ENCODE assay signal across 16 cellular contexts in the genomic region with DNA sequence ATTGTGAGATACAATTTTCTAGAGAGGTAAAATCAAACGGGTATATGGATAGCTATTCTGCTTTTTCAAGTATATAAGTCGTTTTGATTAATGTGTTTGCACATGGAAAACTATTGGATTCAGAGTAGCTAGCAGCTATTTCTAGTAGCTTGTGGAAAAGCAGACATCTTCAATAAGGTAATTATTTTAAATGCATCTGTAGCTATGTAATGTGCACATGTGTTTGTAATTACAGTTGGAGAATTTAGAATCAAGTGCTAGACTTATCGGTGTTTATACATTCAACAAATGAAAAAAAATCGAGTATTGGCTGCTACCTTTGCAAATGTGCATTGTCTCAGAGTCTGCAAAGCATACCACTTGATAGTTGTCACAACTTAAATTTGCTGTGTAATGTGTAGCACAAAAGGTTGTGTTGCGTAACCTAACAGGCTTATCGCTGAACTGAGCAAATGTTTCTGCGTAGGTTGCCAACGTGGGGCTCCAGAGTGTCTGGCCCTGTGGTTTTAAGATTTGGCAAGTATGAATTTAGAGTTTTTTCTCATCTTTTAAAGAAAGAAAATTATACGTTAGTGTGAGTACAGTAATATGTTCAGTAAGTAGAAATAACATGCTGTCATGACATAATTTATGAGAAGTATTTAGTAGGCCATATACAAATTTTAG. TPM values are rescaled to one million over a fixed set of nuclear protein-coding genes. Genes with fewer than 3 reads are reported as not detected.
A peak's percentile ranks its signal among the peaks of the same experiment; 100 is the strongest.
DNase-seq lines count a peak whose midpoint lies in the region; ATAC-seq and TF ChIP-seq lines count a peak whose summit lies in the region.
"Had no signal": no experiment of that assay in that cellular context is flagged by ENCODE, and none has a peak within 500 bp of the region (broad histone marks: within the 10 kb centered on the region; RNA-seq: fewer than 3 reads in every experiment).

No MANE protein-coding gene starts in this region.

- CTCF ChIA-PET in activated CD8-positive, alpha-beta memory T cell treated with anti-CD3 and anti-CD28 coated beads, Interleukin-2, amount 10 ng/mL, durations not matched to agents 7 days and 5 days (lab: Charles Lee) = no interaction called here
- CTCF ChIA-PET in activated CD4-positive, alpha-beta memory T cell treated with anti-CD3 and anti-CD28 coated beads, Interleukin-2, amount 10 ng/mL, durations not matched to agents 7 days and 5 days (lab: Charles Lee) = no interaction called here

- no peak overlapping the region for H3K4me3 Mint-ChIP-seq in activated CD8-positive, alpha-beta memory T cell treated with anti-CD3 and anti-CD28 coated beads, Interleukin-2, amount 10 ng/mL, durations not matched to agents 7 days and 5 days
- H3K4me3 Mint-ChIP-seq in activated CD4-positive, alpha-beta memory T cell treated with anti-CD3 and anti-CD28 coated beads, Interleukin-2, amount 10 ng/mL, durations not matched to agents 7 days and 5 days = no peak overlapping the region
- H3K4me3 Mint-ChIP-seq: IgD-negative memory B cell had no signal

- H3K4me3 ChIP-seq in left ventricle myocardium inferior (no peak overlapping the region), SK-N-MC (peak overlapping the region; percentile 29), fibroblast of pulmonary artery (replicated peaks; ENCODE audit: low read depth, low read length) (no peak overlapping the region), thyroid gland (replicated peaks in 1 of 3) (no peak overlapping the region)
- H3K4me3 ChIP-seq: colonic mucosa had no signal

- H3K27me3 ChIP-seq in left ventricle myocardium inferior (ENCODE audit: low read depth) (no peaks in the 10 kb centered on the region), thyroid gland (no peaks in the 10 kb centered on the region)
- H3K27me3 ChIP-seq: colonic mucosa had no signal

- WGBS in thyroid gland, 2 donors = 82 to 85% methylated on average over 9 of the region's 9 CpGs

- H3K9me3 ChIP-seq in left ventricle myocardium inferior (replicated peaks) (no peaks in the 10 kb centered on the region), SK-N-MC (ENCODE audit: low read depth, low read length) (0 out of 2 replicates have a peak, but pooled peaks cover 2% of the 10 kb centered on the region), thyroid gland (no peaks in the 10 kb centered on the region)
- H3K9me3 ChIP-seq: colonic mucosa had no signal

- no peaks in the 10 kb centered on the region for H3K4me1 Mint-ChIP-seq in activated CD8-positive, alpha-beta memory T cell treated with anti-CD3 and anti-CD28 coated beads, Interleukin-2, amount 10 ng/mL, durations not matched to agents 7 days and 5 days
- no peaks in the 10 kb centered on the region for H3K4me1 Mint-ChIP-seq in activated CD4-positive, alpha-beta memory T cell treated with anti-CD3 and anti-CD28 coated beads, Interleukin-2, amount 10 ng/mL, durations not matched to agents 7 days and 5 days

- H3K4me1 ChIP-seq in left ventricle myocardium inferior (no peaks in the 10 kb centered on the region), thyroid gland (no peaks in the 10 kb centered on the region)
- H3K4me1 ChIP-seq: colonic mucosa had no signal

- intact Hi-C loops in Right ventricle myocardium superior (cut with DNase I) (no loop called here), left ventricle myocardium inferior (cut with micrococcal nuclease) (no loop called here), thyroid gland (cut with DNase I) (no loop called here)

- H3K27ac ChIP-seq in left ventricle myocardium inferior (replicated peaks) (no peak overlapping the region), SK-N-MC (peak overlapping the region; percentile 98), thyroid gland (no peak overlapping the region)
- H3K27ac ChIP-seq: colonic mucosa, VCaP had no signal

- peaks cover 4% of the 10 kb centered on the region for H3K36me3 Mint-ChIP-seq in activated CD8-positive, alpha-beta memory T cell treated with anti-CD3 and anti-CD28 coated beads, Interleukin-2, amount 10 ng/mL, durations not matched to agents 7 days and 5 days
- H3K36me3 Mint-ChIP-seq in activated CD4-positive, alpha-beta memory T cell treated with anti-CD3 and anti-CD28 coated beads, Interleukin-2, amount 10 ng/mL, durations not matched to agents 7 days and 5 days (ENCODE audit: low read depth) = no peaks in the 10 kb centered on the region

- ATAC-seq in Right ventricle myocardium superior (ENCODE audit: poor library complexity) = peak; percentile 58
- no peak for ATAC-seq in activated CD8-positive, alpha-beta memory T cell treated with anti-CD3 and anti-CD28 coated beads, Interleukin-2, amount 10 ng/mL, durations not matched to agents 7 days and 5 days

- H3K9ac ChIP-seq in SK-N-MC (ENCODE audit: insufficient read length) = no peak overlapping the region

- TF ChIP-seq POLR2A in thyroid gland (IDR thresholded peaks at IDR 0.05) = no peak

- H3K27me3 Mint-ChIP-seq in activated CD8-positive, alpha-beta memory T cell treated with anti-CD3 and anti-CD28 coated beads, Interleukin-2, amount 10 ng/mL, durations not matched to agents 7 days and 5 days = no peaks in the 10 kb centered on the region
- no peaks in the 10 kb centered on the region for H3K27me3 Mint-ChIP-seq in activated CD4-positive, alpha-beta memory T cell treated with anti-CD3 and anti-CD28 coated beads, Interleukin-2, amount 10 ng/mL, durations not matched to agents 7 days and 5 days
- H3K27me3 Mint-ChIP-seq: IgD-negative memory B cell had no signal

- no peak overlapping the region for H3K27ac Mint-ChIP-seq in activated CD8-positive, alpha-beta memory T cell treated with anti-CD3 and anti-CD28 coated beads, Interleukin-2, amount 10 ng/mL, durations not matched to agents 7 days and 5 days
- no peak overlapping the region for H3K27ac Mint-ChIP-seq in activated CD4-positive, alpha-beta memory T cell treated with anti-CD3 and anti-CD28 coated beads, Interleukin-2, amount 10 ng/mL, durations not matched to agents 7 days and 5 days

- TF ChIP-seq CTCF in left ventricle myocardium inferior (IDR thresholded peaks at IDR 0.05; ENCODE audit: borderline replicate concordance) = no peak
- TF ChIP-seq CTCF in fibroblast of pulmonary artery (IDR thresholded peaks at IDR 0.05; ENCODE audit: low read length, missing control alignments) = no peak
- TF ChIP-seq CTCF in thyroid gland (IDR thresholded peaks at IDR 0.05) = no peak

- H3K36me3 ChIP-seq in left ventricle myocardium inferior (no peaks in the 10 kb centered on the region), SK-N-MC (ENCODE audit: insufficient read depth, low read length) (no peaks in the 10 kb centered on the region), thyroid gland (no peaks in the 10 kb centered on the region)
- H3K36me3 ChIP-seq: colonic mucosa had no signal

- H3K9me3 Mint-ChIP-seq in activated CD8-positive, alpha-beta memory T cell treated with anti-CD3 and anti-CD28 coated beads, Interleukin-2, amount 10 ng/mL, durations not matched to agents 7 days and 5 days (ENCODE audit: low read depth) = no peaks in the 10 kb centered on the region
- peaks cover 2% of the 10 kb centered on the region for H3K9me3 Mint-ChIP-seq in activated CD4-positive, alpha-beta memory T cell treated with anti-CD3 and anti-CD28 coated beads, Interleukin-2, amount 10 ng/mL, durations not matched to agents 7 days and 5 days

- POLR2A ChIA-PET in activated CD4-positive, alpha-beta memory T cell treated with anti-CD3 and anti-CD28 coated beads, Interleukin-2, amount 10 ng/mL, durations not matched to agents 7 days and 5 days (lab: Charles Lee) = no interaction called here

- DNase-seq in Right ventricle myocardium superior (no peak), left ventricle myocardium inferior (no peak), SK-N-MC (ENCODE audit: low read depth, low spot score) (peak; percentile 93), fibroblast of pulmonary artery (ENCODE audit: low read depth) (peak; percentile 93), NK-92 (lab: John Stamatoyannopoulos, UW; ENCODE audit: unreplicated experiment) (no peak), thyroid gland (no peak)
- DNase-seq in activated CD8-positive, alpha-beta memory T cell treated with anti-CD3 and anti-CD28 coated beads, Interleukin-2, amount 10 ng/mL, durations not matched to agents 7 days and 5 days = no peak
- no peak for DNase-seq in activated CD4-positive, alpha-beta memory T cell treated with anti-CD3 and anti-CD28 coated beads, Interleukin-2, amount 10 ng/mL, durations not matched to agents 7 days and 5 days
- DNase-seq: activated CD4-positive, alpha-beta T cell treated with anti-CD3 and anti-CD28 coated beads, Interleukin-2, amount 50 U/mL, for 4 hours; activated naive CD4-positive, alpha-beta T cell; colonic mucosa; NCI-H1048; NCI-H345; T-helper 1 cell had no signal

RNA-seq across cellular contexts. Expression of gene TMTC2, which starts 44.3 kb away (rescaled TPM):
- total RNA-seq in Right ventricle myocardium superior (3.7 TPM), left ventricle myocardium inferior (3.4 TPM), thyroid gland (10 to 100 TPM; 18.8 to 30.7 (median 21.0) TPM)
- total RNA-seq in activated CD8-positive, alpha-beta memory T cell treated with anti-CD3 and anti-CD28 coated beads, Interleukin-2, amount 10 ng/mL, durations not matched to agents 7 days and 5 days = 1 to 10 TPM; 3.3 to 4.5 TPM
- total RNA-seq in activated CD4-positive, alpha-beta memory T cell treated with anti-CD3 and anti-CD28 coated beads, Interleukin-2, amount 10 ng/mL, durations not matched to agents 7 days and 5 days = 1 to 10 TPM; 5.1 to 6.0 TPM

Comparison
In these comparisons a context has a peak if more than half of its experiments do, and no peak if none do; other contexts are left out.
1. DNase-seq: peak in SK-N-MC (single experiment) and fibroblast of pulmonary artery (single experiment); none in Right ventricle myocardium superior (single experiment), left ventricle myocardium inferior (single experiment), activated CD8-positive, alpha-beta memory T cell treated with anti-CD3 and anti-CD28 coated beads, Interleukin-2, amount 10 ng/mL, durations not matched to agents 7 days and 5 days (single experiment), activated CD4-positive, alpha-beta memory T cell treated with anti-CD3 and anti-CD28 coated beads, Interleukin-2, amount 10 ng/mL, durations not matched to agents 7 days and 5 days (single experiment), NK-92 (single experiment) and thyroid gland (0 of 2).